In genomic region chr3:141271279-141272033, GRCh38 we compare ENCODE assay signal across 23 cellular contexts. TPM values are rescaled to one million over a fixed set of nuclear protein-coding genes. Genes with fewer than 3 reads are reported as not detected.
DNase-seq lines count a peak whose midpoint lies in the region; ATAC-seq lines count a peak whose summit lies in the region.
"Had no signal": no experiment of that assay in that cellular context is flagged by ENCODE, and none has a peak within 500 bp of the region (broad histone marks: within the 10 kb centered on the region; RNA-seq: fewer than 3 reads in every experiment).

No MANE protein-coding gene starts in this region.

- intact Hi-C loops in left colon (cut with DNase I, micrococcal nuclease) = no loop called here

- ATAC-seq in left colon = peak; percentile 60
- no peak for ATAC-seq in GM19463 (IDR thresholded peaks at IDR 0.05; ENCODE audit: unreplicated experiment)
- ATAC-seq in HG02759 (IDR thresholded peaks at IDR 0.05; ENCODE audit: unreplicated experiment) = no peak
- ATAC-seq in GM19351 (IDR thresholded peaks at IDR 0.05; ENCODE audit: unreplicated experiment) = no peak
- ATAC-seq: A549; activated CD8-positive, alpha-beta T cell treated with anti-CD3 and anti-CD28 coated beads for 36 hours had no signal

- peak; percentile 25 for DNase-seq in NCI-H2171 treated with DMSO at 0.1 percent for 48 hours (lab: John Stamatoyannopoulos, UW)
- no peak for DNase-seq in NCI-H2171 (lab: John Stamatoyannopoulos, UW)
- peak; percentile 95 for DNase-seq in NCI-H2029 (lab: John Stamatoyannopoulos, UW)
- no peak for DNase-seq in left colon
- DNase-seq in ureter (ENCODE audit: low spot score) = peak; percentile 18
- DNase-seq: activated CD8-positive, alpha-beta T cell treated with anti-CD3 and anti-CD28 coated beads for 36 hours; activated naive CD4-positive, alpha-beta T cell treated with Interleukin-2 at 50 U/mL for 16 hours; activated T-cell treated with anti-CD3 and anti-CD28 coated beads, Interleukin-2, amount 50 U/mL, for 24 hours; amniotic stem cell; BE2C; cortex of kidney; GF-D8; KG1; mammary epithelial cell; MV-4-11; NCI-H526 treated with DMSO at 0.1 percent for 48 hours; occipital lobe; stimulated activated CD8-positive, alpha-beta memory T cell treated with anti-CD3 and anti-CD28 coated beads, Interleukin-4, amount 100 ng/mL, for 48 hours; trophoblast cell had no signal

RNA-seq across cellular contexts. Expression of gene PXYLP1, which starts 39.8 kb away (rescaled TPM):
- total RNA-seq in left colon (10 to 100 TPM in 1 of 2 donors, 1 to 10 TPM in 1; 8.2 to 11.3 TPM), ureter (26.3 TPM)

Comparison
In these comparisons a context has a peak if more than half of its experiments do, and no peak if none do; other contexts are left out.
1. DNase-seq: peak in NCI-H2171 treated with DMSO at 0.1 percent for 48 hours (single experiment), NCI-H2029 (single experiment) and ureter (single experiment); none in NCI-H2171 (single experiment) and left colon (0 of 2).